ENCODE assay signal across 1 cellular context in the genomic region with DNA sequence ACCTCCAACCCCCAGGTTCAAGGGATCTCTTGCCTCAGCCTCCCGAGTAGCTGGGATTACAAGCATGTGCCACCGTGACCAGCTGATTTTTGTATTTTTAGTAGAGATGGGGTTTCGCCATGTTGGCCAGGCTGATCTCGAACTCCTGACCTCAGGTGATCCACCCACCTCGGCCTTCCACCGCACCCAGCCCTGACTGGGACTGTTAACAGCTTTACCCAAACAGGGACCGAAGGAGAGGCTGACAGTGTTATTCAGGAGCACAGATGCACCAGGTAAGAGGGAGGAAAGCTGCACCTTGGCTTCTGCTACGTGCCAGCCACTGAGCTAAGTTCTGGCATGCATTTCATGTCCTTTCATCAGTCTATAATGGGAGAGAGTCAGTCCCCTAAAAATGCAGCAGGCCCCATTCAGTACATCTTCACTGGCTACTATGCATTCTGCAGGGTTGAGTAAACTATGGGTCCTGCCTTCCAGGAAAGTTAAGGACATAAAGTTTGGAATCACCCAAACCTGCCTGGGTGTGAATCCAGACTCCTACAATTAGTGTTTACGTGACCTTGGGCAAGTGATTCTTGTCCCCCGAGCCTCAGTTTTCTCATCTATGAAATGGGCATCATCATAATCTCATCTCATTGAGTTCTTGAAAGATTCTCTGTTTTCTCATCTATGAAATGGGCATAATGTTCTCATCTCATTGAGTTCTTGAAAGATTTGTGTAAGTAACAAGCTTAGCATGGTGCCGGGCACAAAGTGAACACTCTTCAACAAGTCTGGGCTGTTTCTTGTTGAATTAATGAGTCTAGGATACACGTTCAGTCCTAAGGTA.
TF ChIP-seq lines count a peak whose summit lies in the region.

No MANE protein-coding gene starts in this region.

TF ChIP-seq in K562, 482 proteins besides CTCF, POLR2A, EP300 and RAD21 (continued from another document):
- TF ChIP-seq HDAC2 (IDR thresholded peaks at IDR 0.05) (peak; percentile 77), POLR3G (IDR thresholded peaks at IDR 0.05; ENCODE audit: extremely low read depth, insufficient read length, insufficient replicate concordance) (no peak), ZNF561 (CRISPR knock-in tag; conservative IDR thresholded peaks at IDR 0.05) (no peak), ATF2 (CRISPR knock-in tag; IDR thresholded peaks at IDR 0.05) (no peak), ZNF24 (IDR thresholded peaks at IDR 0.05) (peak; percentile 42; the same call in 1 of the 2 replicates), ESRRA (IDR thresholded peaks at IDR 0.05; ENCODE audit: borderline replicate concordance, low read depth) (peak; percentile 90), SMARCA5 (IDR thresholded peaks at IDR 0.05) (peak; percentile 38; the same call in 1 of the 2 replicates), RCOR1 (IDR thresholded peaks at IDR 0.05; ENCODE audit: borderline replicate concordance in 1 of 2, low read depth in 2 of 2, low read length in 2 of 2) (peak in 1 of 2 experiments; percentile 65; a peak in 1 of 4 replicates)
- TF ChIP-seq, protein P1, sequence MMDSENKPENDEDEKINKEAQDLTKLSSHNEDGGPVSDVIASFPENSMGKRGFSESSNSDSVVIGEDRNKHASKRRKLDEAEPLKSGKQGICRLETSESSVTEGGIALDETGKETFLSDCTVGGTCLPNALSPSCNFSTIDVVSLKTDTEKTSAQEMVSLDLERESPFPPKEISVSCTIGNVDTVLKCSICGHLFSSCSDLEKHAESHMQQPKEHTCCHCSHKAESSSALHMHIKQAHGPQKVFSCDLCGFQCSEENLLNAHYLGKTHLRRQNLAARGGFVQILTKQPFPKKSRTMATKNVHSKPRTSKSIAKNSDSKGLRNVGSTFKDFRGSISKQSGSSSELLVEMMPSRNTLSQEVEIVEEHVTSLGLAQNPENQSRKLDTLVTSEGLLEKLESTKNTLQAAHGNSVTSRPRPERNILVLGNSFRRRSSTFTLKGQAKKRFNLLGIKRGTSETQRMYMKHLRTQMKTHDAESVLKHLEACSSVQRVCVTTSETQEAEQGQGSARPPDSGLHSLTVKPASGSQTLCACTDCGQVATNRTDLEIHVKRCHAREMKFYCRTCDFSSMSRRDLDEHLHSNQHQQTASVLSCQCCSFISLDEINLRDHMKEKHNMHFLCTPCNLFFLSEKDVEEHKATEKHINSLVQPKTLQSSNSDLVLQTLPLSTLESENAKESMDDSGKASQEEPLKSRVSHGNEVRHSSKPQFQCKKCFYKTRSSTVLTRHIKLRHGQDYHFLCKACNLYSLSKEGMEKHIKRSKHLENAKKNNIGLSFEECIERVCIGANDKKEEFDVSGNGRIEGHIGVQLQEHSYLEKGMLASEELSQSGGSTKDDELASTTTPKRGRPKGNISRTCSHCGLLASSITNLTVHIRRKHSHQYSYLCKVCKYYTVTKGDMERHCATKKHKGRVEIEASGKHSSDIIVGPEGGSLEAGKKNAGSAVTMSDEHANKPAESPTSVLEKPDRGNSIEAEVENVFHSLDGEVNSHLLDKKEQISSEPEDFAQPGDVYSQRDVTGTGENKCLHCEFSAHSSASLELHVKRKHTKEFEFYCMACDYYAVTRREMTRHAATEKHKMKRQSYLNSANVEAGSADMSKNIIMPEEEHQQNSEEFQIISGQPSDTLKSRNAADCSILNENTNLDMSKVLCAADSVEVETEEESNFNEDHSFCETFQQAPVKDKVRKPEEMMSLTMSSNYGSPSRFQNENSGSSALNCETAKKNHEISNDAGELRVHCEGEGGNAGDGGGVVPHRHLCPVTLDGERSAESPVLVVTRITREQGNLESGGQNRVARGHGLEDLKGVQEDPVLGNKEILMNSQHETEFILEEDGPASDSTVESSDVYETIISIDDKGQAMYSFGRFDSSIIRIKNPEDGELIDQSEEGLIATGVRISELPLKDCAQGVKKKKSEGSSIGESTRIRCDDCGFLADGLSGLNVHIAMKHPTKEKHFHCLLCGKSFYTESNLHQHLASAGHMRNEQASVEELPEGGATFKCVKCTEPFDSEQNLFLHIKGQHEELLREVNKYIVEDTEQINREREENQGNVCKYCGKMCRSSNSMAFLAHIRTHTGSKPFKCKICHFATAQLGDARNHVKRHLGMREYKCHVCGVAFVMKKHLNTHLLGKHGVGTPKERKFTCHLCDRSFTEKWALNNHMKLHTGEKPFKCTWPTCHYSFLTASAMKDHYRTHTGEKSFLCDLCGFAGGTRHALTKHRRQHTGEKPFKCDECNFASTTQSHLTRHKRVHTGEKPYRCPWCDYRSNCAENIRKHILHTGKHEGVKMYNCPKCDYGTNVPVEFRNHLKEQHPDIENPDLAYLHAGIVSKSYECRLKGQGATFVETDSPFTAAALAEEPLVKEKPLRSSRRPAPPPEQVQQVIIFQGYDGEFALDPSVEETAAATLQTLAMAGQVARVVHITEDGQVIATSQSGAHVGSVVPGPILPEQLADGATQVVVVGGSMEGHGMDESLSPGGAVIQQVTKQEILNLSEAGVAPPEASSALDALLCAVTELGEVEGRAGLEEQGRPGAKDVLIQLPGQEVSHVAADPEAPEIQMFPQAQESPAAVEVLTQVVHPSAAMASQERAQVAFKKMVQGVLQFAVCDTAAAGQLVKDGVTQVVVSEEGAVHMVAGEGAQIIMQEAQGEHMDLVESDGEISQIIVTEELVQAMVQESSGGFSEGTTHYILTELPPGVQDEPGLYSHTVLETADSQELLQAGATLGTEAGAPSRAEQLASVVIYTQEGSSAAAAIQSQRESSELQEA (IDR thresholded peaks at IDR 0.05; ENCODE audit: low read depth): no peak
- TF ChIP-seq, protein P2, sequence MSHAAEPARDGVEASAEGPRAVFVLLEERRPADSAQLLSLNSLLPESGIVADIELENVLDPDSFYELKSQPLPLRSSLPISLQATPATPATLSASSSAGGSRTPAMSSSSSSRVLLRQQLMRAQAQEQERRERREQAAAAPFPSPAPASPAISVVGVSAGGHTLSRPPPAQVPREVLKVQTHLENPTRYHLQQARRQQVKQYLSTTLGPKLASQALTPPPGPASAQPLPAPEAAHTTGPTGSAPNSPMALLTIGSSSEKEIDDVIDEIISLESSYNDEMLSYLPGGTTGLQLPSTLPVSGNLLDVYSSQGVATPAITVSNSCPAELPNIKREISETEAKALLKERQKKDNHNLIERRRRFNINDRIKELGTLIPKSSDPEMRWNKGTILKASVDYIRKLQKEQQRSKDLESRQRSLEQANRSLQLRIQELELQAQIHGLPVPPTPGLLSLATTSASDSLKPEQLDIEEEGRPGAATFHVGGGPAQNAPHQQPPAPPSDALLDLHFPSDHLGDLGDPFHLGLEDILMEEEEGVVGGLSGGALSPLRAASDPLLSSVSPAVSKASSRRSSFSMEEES (CRISPR knock-in tag; IDR thresholded peaks at IDR 0.05): no peak
TF ChIP-seq in K562: peak in this region for 14.
